10 cellular contexts compared by ENCODE assay signal in genomic region chr16:67228034-67228785, GRCh38. TPM values are rescaled to one million over a fixed set of nuclear protein-coding genes. Genes with fewer than 3 reads are reported as not detected.
A peak's percentile ranks its signal among the peaks of the same experiment; 100 is the strongest.
DNase-seq lines count a peak whose midpoint lies in the region; ATAC-seq and TF ChIP-seq lines count a peak whose summit lies in the region.
"Had no signal": no experiment of that assay in that cellular context is flagged by ENCODE, and none has a peak within 500 bp of the region (broad histone marks: within the 10 kb centered on the region; RNA-seq: fewer than 3 reads in every experiment).

No MANE protein-coding gene starts in this region.

- H3K27me3 Mint-ChIP-seq in WTC11 (ENCODE audit: low read depth) (peaks cover 22% of the 10 kb centered on the region), glutamatergic neuron (ENCODE audit: unreplicated experiment) (peaks cover 11% of the 10 kb centered on the region)

- H3K9me3 Mint-ChIP-seq in WTC11 (no peaks in the 10 kb centered on the region), glutamatergic neuron (ENCODE audit: unreplicated experiment) (peaks cover 3% of the 10 kb centered on the region)

- POLR2A ChIA-PET in WTC11 (lab: Charles Lee), result interaction anchor here (1.0 to 2.1 kb wide), 4 partner anchors 8 to 38 kb away, joined by 4 to 25 read pairs (median 12); partner anchors contain the start of genes EXOC3L1 and FHOD1

- peak overlapping the region in 4 of 21 experiments; percentile 86 to 92 (median 90) for H3K27ac ChIP-seq in skin epidermis

- no peaks in the 10 kb centered on the region for H3K27me3 ChIP-seq in HAP-1 (ENCODE audit: low read depth)
- H3K27me3 ChIP-seq: left lung, vagina had no signal

- TF ChIP-seq CTCF in WTC11 (IDR thresholded peaks at IDR 0.05) (no peak), glutamatergic neuron (IDR thresholded peaks at IDR 0.05; ENCODE audit: partially characterized antibody, unreplicated experiment) (no peak)

- peaks cover 2% of the 10 kb centered on the region; the same call in 1 of the 2 replicates for H3K9me3 ChIP-seq in HAP-1
- H3K9me3 ChIP-seq: left lung, vagina had no signal

- H3K4me3 ChIP-seq in HAP-1 (peak overlapping the region; percentile 94), skin epidermis (peak overlapping the region in 5 of 7 experiments; percentile 82 to 99 (median 95))

- H3K4me1 Mint-ChIP-seq in WTC11 (peaks cover 15% of the 10 kb centered on the region), glutamatergic neuron (ENCODE audit: low read depth, unreplicated experiment) (peaks cover 14% of the 10 kb centered on the region)

- peaks cover 38% of the 10 kb centered on the region for H3K36me3 ChIP-seq in HAP-1 (replicated peaks)

- ATAC-seq in WTC11, result no peak
- ATAC-seq in GM19395 (IDR thresholded peaks at IDR 0.05; ENCODE audit: unreplicated experiment), result no peak

- H3K27ac Mint-ChIP-seq in WTC11 (peak overlapping the region; percentile 98), glutamatergic neuron (ENCODE audit: unreplicated experiment) (peak overlapping the region; percentile 91)

- H3K4me1 ChIP-seq in HAP-1, result peaks cover 5% of the 10 kb centered on the region

- H3K4me3 Mint-ChIP-seq in WTC11 (peak overlapping the region; percentile 97), glutamatergic neuron (ENCODE audit: unreplicated experiment) (peak overlapping the region; percentile 99)

- CTCF ChIA-PET in WTC11 (lab: Charles Lee), result interaction anchor here (0.9 to 2.8 kb wide), 7 partner anchors 8 to 267 kb away, joined by 3 to 41 read pairs (median 13); partner anchors contain the start of genes CES3, E2F4, ELMO3 and FHOD1

- DNase-seq in HAP-1 (ENCODE audit: low spot score in 2 of 2), result no peak
- DNase-seq in WTC11 (ENCODE audit: low spot score), result no peak
- no peak for DNase-seq in glutamatergic neuron
- DNase-seq in EL, result no peak
- no peak for DNase-seq in activated effector memory CD4-positive, alpha-beta T cell treated with anti-CD3 and anti-CD28 coated beads, Interleukin-2, amount 50 U/mL, for 16 hours
- DNase-seq: NCI-H187 treated with DMSO at 0.1 percent for 48 hours had no signal

- in situ Hi-C loops in HAP-1 (cut with MboI; ENCODE audit: low sequenced_read_pairs), result no loop called here

- H3K36me3 Mint-ChIP-seq in WTC11, result peaks cover 27% of the 10 kb centered on the region
- H3K36me3 Mint-ChIP-seq in glutamatergic neuron (ENCODE audit: unreplicated experiment), result no peaks in the 10 kb centered on the region

TF ChIP-seq in WTC11, 78 proteins besides CTCF, POLR2A, EP300 and RAD21 (continues in another document):
- TF ChIP-seq TEAD1 (CRISPR knock-in tag; IDR thresholded peaks at IDR 0.05) (no peak), CREM (CRISPR knock-in tag; IDR thresholded peaks at IDR 0.05) (no peak), SP1 (CRISPR knock-in tag; conservative IDR thresholded peaks at IDR 0.05) (no peak), NFE2L1 (CRISPR knock-in tag; IDR thresholded peaks at IDR 0.05) (no peak), NFATC4 (CRISPR knock-in tag; IDR thresholded peaks at IDR 0.05) (no peak), FOXP1 (CRISPR knock-in tag; IDR thresholded peaks at IDR 0.05; ENCODE audit: borderline replicate concordance) (no peak), ATF3 (CRISPR knock-in tag; conservative IDR thresholded peaks at IDR 0.05) (no peak), PRDM15 (CRISPR knock-in tag; IDR thresholded peaks at IDR 0.05) (no peak), ZNF512 (CRISPR knock-in tag; IDR thresholded peaks at IDR 0.05; ENCODE audit: borderline replicate concordance) (no peak), ZNF281 (CRISPR knock-in tag; IDR thresholded peaks at IDR 0.05) (no peak)
- TF ChIP-seq, protein P1, sequence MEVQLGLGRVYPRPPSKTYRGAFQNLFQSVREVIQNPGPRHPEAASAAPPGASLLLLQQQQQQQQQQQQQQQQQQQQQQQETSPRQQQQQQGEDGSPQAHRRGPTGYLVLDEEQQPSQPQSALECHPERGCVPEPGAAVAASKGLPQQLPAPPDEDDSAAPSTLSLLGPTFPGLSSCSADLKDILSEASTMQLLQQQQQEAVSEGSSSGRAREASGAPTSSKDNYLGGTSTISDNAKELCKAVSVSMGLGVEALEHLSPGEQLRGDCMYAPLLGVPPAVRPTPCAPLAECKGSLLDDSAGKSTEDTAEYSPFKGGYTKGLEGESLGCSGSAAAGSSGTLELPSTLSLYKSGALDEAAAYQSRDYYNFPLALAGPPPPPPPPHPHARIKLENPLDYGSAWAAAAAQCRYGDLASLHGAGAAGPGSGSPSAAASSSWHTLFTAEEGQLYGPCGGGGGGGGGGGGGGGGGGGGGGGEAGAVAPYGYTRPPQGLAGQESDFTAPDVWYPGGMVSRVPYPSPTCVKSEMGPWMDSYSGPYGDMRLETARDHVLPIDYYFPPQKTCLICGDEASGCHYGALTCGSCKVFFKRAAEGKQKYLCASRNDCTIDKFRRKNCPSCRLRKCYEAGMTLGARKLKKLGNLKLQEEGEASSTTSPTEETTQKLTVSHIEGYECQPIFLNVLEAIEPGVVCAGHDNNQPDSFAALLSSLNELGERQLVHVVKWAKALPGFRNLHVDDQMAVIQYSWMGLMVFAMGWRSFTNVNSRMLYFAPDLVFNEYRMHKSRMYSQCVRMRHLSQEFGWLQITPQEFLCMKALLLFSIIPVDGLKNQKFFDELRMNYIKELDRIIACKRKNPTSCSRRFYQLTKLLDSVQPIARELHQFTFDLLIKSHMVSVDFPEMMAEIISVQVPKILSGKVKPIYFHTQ (CRISPR knock-in tag; IDR thresholded peaks at IDR 0.05), result no peak

RNA-seq across cellular contexts. Expression of gene TMEM208, which starts 1.3 kb away (rescaled TPM):
- 37.4 to 48.4 TPM (median 43.1 TPM) in 3 replicates for total RNA-seq in WTC11 (2021)
- 42.6 TPM for total RNA-seq in glutamatergic neuron (ENCODE audit: unreplicated experiment)

RNA-seq across cellular contexts. Expression of gene FHOD1, which starts 19.1 kb away (rescaled TPM):
- total RNA-seq in WTC11 (2021), result 68.9 to 81.3 TPM (median 71.5 TPM) in 3 replicates
- 18.8 TPM for total RNA-seq in glutamatergic neuron (ENCODE audit: unreplicated experiment)

RNA-seq across cellular contexts. Expression of gene SLC9A5, which starts 20.6 kb away (rescaled TPM):
- total RNA-seq in WTC11 (2021) (10.3 to 14.4 TPM (median 12.9 TPM) in 3 replicates), glutamatergic neuron (ENCODE audit: unreplicated experiment) (1.4 TPM)

RNA-seq across cellular contexts. Expression of gene ELMO3, which starts 29.3 kb away (rescaled TPM):
- 13.6 to 15.6 TPM (median 15.3 TPM) in 3 replicates for total RNA-seq in WTC11 (2021)
- total RNA-seq in glutamatergic neuron (ENCODE audit: unreplicated experiment), result 2.1 TPM

RNA-seq across cellular contexts. Expression of gene E2F4, which starts 36.3 kb away (rescaled TPM):
- total RNA-seq in WTC11 (2021) (75.6 to 85.0 TPM (median 75.8 TPM) in 3 replicates), glutamatergic neuron (ENCODE audit: unreplicated experiment) (64.3 TPM)
